8 cellular contexts compared by ENCODE assay signal in the genomic region with DNA sequence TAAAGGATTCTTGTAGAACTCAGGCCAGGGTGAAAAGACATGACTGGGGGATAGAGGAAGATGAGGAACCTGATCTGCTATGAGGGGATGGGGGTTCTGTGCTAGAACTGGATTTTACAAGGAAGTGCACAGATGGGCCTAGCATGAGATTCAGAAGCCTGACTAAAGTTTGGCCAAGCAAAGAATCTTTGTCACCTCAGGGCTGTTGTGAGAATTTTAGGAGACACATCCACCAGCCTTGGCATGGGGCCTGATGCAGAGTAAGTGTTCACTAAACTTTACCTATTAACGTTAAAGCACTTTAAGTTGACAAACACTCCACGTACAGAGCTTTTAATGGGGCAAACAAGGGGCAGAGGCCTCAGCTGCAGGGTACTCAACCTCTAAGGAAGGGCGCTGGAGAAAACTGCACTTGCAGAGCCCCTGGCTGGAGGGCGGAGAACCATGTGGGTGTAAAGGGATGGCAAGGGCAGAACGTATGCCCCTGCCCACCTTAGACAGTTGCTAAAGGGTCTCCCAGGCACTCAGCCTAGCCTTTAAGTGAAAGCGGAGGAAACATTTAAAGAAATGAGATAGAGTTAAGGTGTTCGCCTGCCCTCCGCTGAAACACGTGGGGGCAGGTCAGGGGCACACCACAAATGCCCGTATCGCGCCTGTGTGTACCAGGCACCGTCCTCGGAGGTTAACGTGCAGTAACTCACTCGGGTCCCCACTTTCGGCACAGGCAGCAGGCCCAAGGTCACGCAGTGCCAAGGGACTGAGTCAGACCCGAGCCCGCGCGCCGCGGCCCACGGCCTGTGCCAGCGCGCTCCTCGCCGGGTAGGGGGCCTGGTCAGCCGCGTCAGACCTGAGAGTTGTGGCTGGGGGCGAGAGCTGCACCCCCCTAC. TPM values are rescaled to one million over a fixed set of nuclear protein-coding genes. Genes with fewer than 3 reads are reported as not detected.
DNase-seq lines count a peak whose midpoint lies in the region; ATAC-seq and TF ChIP-seq lines count a peak whose summit lies in the region.

No MANE protein-coding gene starts in this region.

- H3K4me1 ChIP-seq in HCT116 (ENCODE audit: control insufficient read depth in 1 of 2, insufficient read depth in 2 of 2, low read length in 2 of 2), result peaks cover 10 to 14% of the 10 kb centered on the region in 2 experiments

- H3K4me1 Mint-ChIP-seq in activated B cell treated with CpG ODN at 0.5 μM for 24 hours, result peaks cover 34% of the 10 kb centered on the region
- peaks cover 32% of the 10 kb centered on the region for H3K4me1 Mint-ChIP-seq in osteocyte (ENCODE audit: unreplicated experiment)

- CTCF ChIA-PET in BJ (lab: Yijun Ruan, JAX) (interaction anchor here (0.8 to 1.8 kb wide), 4 partner anchors 10 to 148 kb away, joined by 3 to 12 read pairs (median 4); no protein-coding TSS in a partner anchor), HCT116 (lab: Charles Lee) (no interaction called here), activated B cell treated with CpG ODN at 0.5 μM for 24 hours (lab: Charles Lee) (interaction anchor here (0.7 to 2.8 kb wide), 3 partner anchors 50 to 149 kb away, joined by 3 to 16 read pairs (median 3); no protein-coding TSS in a partner anchor)

- peaks cover 32% of the 10 kb centered on the region for H3K79me2 ChIP-seq in HCT116 (ENCODE audit: insufficient read depth, low read length)

- H3K9me3 ChIP-seq in HCT116 (ENCODE audit: control insufficient read depth in 1 of 2, insufficient read depth in 1 of 2, low read depth in 1 of 2, low read length in 2 of 2), result no peaks in the 10 kb centered on the region

- POLR2A ChIA-PET in BJ (lab: Charles Lee), result no interaction called here
- POLR2A ChIA-PET in HCT116 (lab: Charles Lee), result no interaction called here
- POLR2A ChIA-PET in activated B cell treated with CpG ODN at 0.5 μM for 24 hours (lab: Charles Lee), result interaction anchor here (2.7 to 3.3 kb wide), 2 partner anchors 52 to 124 kb away, joined by 23 to 29 read pairs; no protein-coding TSS in a partner anchor

- H3K9me3 Mint-ChIP-seq in activated B cell treated with CpG ODN at 0.5 μM for 24 hours (no peaks in the 10 kb centered on the region), osteocyte (ENCODE audit: unreplicated experiment) (no peaks in the 10 kb centered on the region)

- TF ChIP-seq CTCF in BJ (IDR thresholded peaks at IDR 0.05; ENCODE audit: insufficient read depth, low read depth, low read length) (no peak), HCT116 (IDR thresholded peaks at IDR 0.05 in 2 of 3, conservative IDR thresholded peaks at IDR 0.05 in 1 of 3; ENCODE audit: borderline replicate concordance in 1 of 3, insufficient read depth in 1 of 3, low read depth in 2 of 3, low read length in 2 of 3) (no peak), activated B cell treated with CpG ODN at 0.5 μM for 24 hours (IDR thresholded peaks at IDR 0.05) (no peak), fibroblast of the aortic adventitia (IDR thresholded peaks at IDR 0.05; ENCODE audit: insufficient read depth, low read length) (no peak), osteocyte (IDR thresholded peaks at IDR 0.05) (no peak)

- no peaks in the 10 kb centered on the region for H3K27me3 Mint-ChIP-seq in activated B cell treated with CpG ODN at 0.5 μM for 24 hours
- H3K27me3 Mint-ChIP-seq in osteocyte (ENCODE audit: unreplicated experiment), result no peaks in the 10 kb centered on the region

- peak overlapping the region; percentile 52; the same call in 1 of the 2 replicates for H3K27ac ChIP-seq in HCT116 (ENCODE audit: low read depth, low read length)

- H3K36me3 Mint-ChIP-seq in activated B cell treated with CpG ODN at 0.5 μM for 24 hours (ENCODE audit: low read depth) (peaks cover 14% of the 10 kb centered on the region), osteocyte (ENCODE audit: unreplicated experiment) (peaks cover 15% of the 10 kb centered on the region)

- no peak for TF ChIP-seq RAD21 in HCT116 (IDR thresholded peaks at IDR 0.05; ENCODE audit: low read depth)

- no peak for TF ChIP-seq POLR2A in HCT116 (IDR thresholded peaks at IDR 0.05; ENCODE audit: borderline replicate concordance, extremely low read depth, insufficient read depth, insufficient read length)

- no peaks in the 10 kb centered on the region for H3K36me3 ChIP-seq in BJ (ENCODE audit: control insufficient read depth, insufficient read depth, low read length)
- 0 out of 4 replicates have a peak, but pooled peaks cover 0 to 5% of the 10 kb centered on the region in 2 experiments for H3K36me3 ChIP-seq in HCT116 (ENCODE audit: control insufficient read depth in 1 of 2, insufficient read depth in 2 of 2, low read length in 2 of 2)

- RAD21 ChIA-PET in HCT116 (lab: Charles Lee; ENCODE audit: low non-redundant PET in 1 of 2, low total read pairs in 2 of 2, uncharacterized antibody in 2 of 2, unreplicated experiment in 2 of 2), result interaction anchor here in 1 of 2 experiments (1.0 kb wide), 1 partner anchor 148 kb away, joined by 5 read pairs; no protein-coding TSS in a partner anchor

- H3K27me3 ChIP-seq in BJ (ENCODE audit: control insufficient read depth, insufficient read depth, low read length), result no peaks in the 10 kb centered on the region
- H3K27me3 ChIP-seq in HCT116 (ENCODE audit: insufficient read depth, low read length), result no peaks in the 10 kb centered on the region

- H3K4me3 ChIP-seq in BJ (ENCODE audit: low read depth, low read length) (peak overlapping the region; percentile 88), HCT116 (replicated peaks in 1 of 2; ENCODE audit: low read depth in 1 of 2, low read length in 2 of 2) (peak overlapping the region in 1 of 2 experiments; percentile 30; a peak in 1 of 4 replicates), fibroblast of the aortic adventitia (ENCODE audit: low read depth, low read length) (peak overlapping the region; percentile 65)

- peak overlapping the region; percentile 85 for H3K4me3 Mint-ChIP-seq in activated B cell treated with CpG ODN at 0.5 μM for 24 hours
- H3K4me3 Mint-ChIP-seq in osteocyte (ENCODE audit: unreplicated experiment), result peak overlapping the region; percentile 72

- DNase-seq in BJ (ENCODE audit: low read depth), result no peak
- DNase-seq in HCT116 (ENCODE audit: low read depth, low spot score), result no peak
- no peak for DNase-seq in activated B cell treated with CpG ODN at 0.5 μM for 24 hours
- no peak for DNase-seq in fibroblast of the aortic adventitia (ENCODE audit: low read depth)
- DNase-seq in osteocyte (ENCODE audit: extremely low spot score, unreplicated experiment), result no peak
- no peak for DNase-seq in NCI-H2196 (lab: John Stamatoyannopoulos, UW; ENCODE audit: unreplicated experiment)
- DNase-seq in NCI-H1092 treated with DMSO at 0.1 percent for 48 hours (lab: John Stamatoyannopoulos, UW), result no peak
- DNase-seq in NCI-H187 (lab: John Stamatoyannopoulos, UW), result no peak

- intact Hi-C loops in HCT116 (cut with micrococcal nuclease) (loop anchor here (10.0 kb wide), 1 partner anchor 128 kb away; no protein-coding TSS in a partner anchor), activated B cell treated with CpG ODN at 0.5 μM for 24 hours (cut with micrococcal nuclease) (loop anchor here (1.0 to 10.0 kb wide), 6 partner anchors 52 to 1992 kb away; partner anchors contain the start of genes ATP5PO and SETD4)

- H4K20me1 ChIP-seq in HCT116 (ENCODE audit: insufficient read depth), result no peaks in the 10 kb centered on the region

- peak overlapping the region; percentile 64 for H3K4me2 ChIP-seq in HCT116 (ENCODE audit: low read length)

- H2AFZ ChIP-seq in HCT116 (ENCODE audit: low read depth, low read length, poor library complexity, severe bottlenecking), result no peak overlapping the region

- H3K9me2 ChIP-seq in HCT116 (ENCODE audit: insufficient read depth), result no peaks in the 10 kb centered on the region

- H3K9ac ChIP-seq in HCT116 (ENCODE audit: low read length), result peak overlapping the region; percentile 28; the same call in 1 of the 2 replicates

- no TSS peak for BruUV-seq in HCT116 (replicated peaks; lab: Mats Ljungman, UMichigan)

- ATAC-seq in HCT116 (no peak), activated B cell treated with CpG ODN at 0.5 μM for 24 hours (ENCODE audit: low read depth) (peak; percentile 3)

- peak overlapping the region; percentile 70 for H3K27ac Mint-ChIP-seq in activated B cell treated with CpG ODN at 0.5 μM for 24 hours
- no peak overlapping the region for H3K27ac Mint-ChIP-seq in osteocyte (ENCODE audit: unreplicated experiment)

TF ChIP-seq in HCT116, 20 proteins besides CTCF, POLR2A, EP300 and RAD21:
- no peak for TF ChIP-seq EGR1 (IDR thresholded peaks at IDR 0.05; ENCODE audit: low read depth)
- TF ChIP-seq ZFX (IDR thresholded peaks at IDR 0.05), result peak; percentile 34; the same call in 1 of the 2 replicates

RNA-seq across cellular contexts. Expression of gene MRPS6, which starts 1.0 kb away (rescaled TPM):
- 13.8 and 17.1 TPM in 2 replicates for polyA plus RNA-seq in BJ (2011; rRNA removed)
- polyA minus RNA-seq in BJ (2011; rRNA and poly(A)+ RNA removed), result 5.3 and 5.6 TPM in 2 replicates
- total RNA-seq in HCT116 (2021; ENCODE audit: unreplicated experiment), result 55.1 TPM
- polyA plus RNA-seq in HCT116 (2012), result 28.6 and 42.9 TPM in 2 replicates
- total RNA-seq in activated B cell treated with CpG ODN at 0.5 μM for 24 hours, result 40.2 and 40.5 TPM in 2 replicates
- 19.5 and 78.1 TPM in 2 replicates for total RNA-seq in fibroblast of the aortic adventitia (ENCODE audit: low replicate concordance)
- total RNA-seq in osteocyte, result 114 and 124 TPM in 2 replicates

RNA-seq across cellular contexts. Expression of gene SLC5A3, which starts 1.0 kb away (rescaled TPM):
- polyA plus RNA-seq in BJ (2011; rRNA removed), result 1.9 and 4.5 TPM in 2 replicates
- polyA minus RNA-seq in BJ (2011; rRNA and poly(A)+ RNA removed), result 10.4 and 11.6 TPM in 2 replicates
- total RNA-seq in HCT116 (2021; ENCODE audit: unreplicated experiment) (11.8 TPM), activated B cell treated with CpG ODN at 0.5 μM for 24 hours (7.7 and 9.0 TPM in 2 replicates), fibroblast of the aortic adventitia (ENCODE audit: low replicate concordance) (28.5 and 56.6 TPM in 2 replicates), osteocyte (63.9 and 68.2 TPM in 2 replicates)
- polyA plus RNA-seq in HCT116 (2012), result 2.3 and 2.8 TPM in 2 replicates
